Comparison of ENCODE assay signal across 8 cellular contexts in genomic region chr2:73283545-73284295, GRCh38. TPM values are rescaled to one million over a fixed set of nuclear protein-coding genes. Genes with fewer than 3 reads are reported as not detected.
DNase-seq lines count a peak whose midpoint lies in the region; ATAC-seq, FAIRE-seq and TF ChIP-seq lines count a peak whose summit lies in the region.

No MANE protein-coding gene starts in this region.

- no peak for TF ChIP-seq CTCF in right atrium auricular region (IDR thresholded peaks at IDR 0.05)

- H3K4me1 ChIP-seq in right atrium auricular region, result peaks cover 0 to 21% of the 10 kb centered on the region in 2 donors
- no peaks in the 10 kb centered on the region for H3K4me1 ChIP-seq in small intestine (ENCODE audit: control insufficient read depth in 2 of 2, insufficient read depth in 1 of 2, low read depth in 1 of 2, low read length in 1 of 2)

- ATAC-seq in GM21526 (IDR thresholded peaks at IDR 0.05; ENCODE audit: low FRiP score, unreplicated experiment), result peak; percentile 12

- intact Hi-C loops in activated naive CD4-positive, alpha-beta T cell treated with anti-CD3 and anti-CD28 coated beads for 36 hours (cut with micrococcal nuclease), result loop anchor here (1.0 to 10.0 kb wide), 5 partner anchors 10 to 1551 kb away; partner anchors contain the start of genes ALMS1, EGR4, HK2 and PRADC1

- peak overlapping the region; percentile 76 for H3K4me3 ChIP-seq in Jurkat, Clone E6-1 (ENCODE audit: low read length)
- H3K4me3 ChIP-seq in right atrium auricular region, result peak overlapping the region; percentile 42 to 67
- H3K4me3 ChIP-seq in small intestine (ENCODE audit: low read depth in 1 of 2, low read length in 2 of 2), result peak overlapping the region; percentile 45 to 52

- no peak for FAIRE-seq in small intestine (lab: Jason Lieb, UNC)

- H3K36me3 ChIP-seq in right atrium auricular region (no peaks in the 10 kb centered on the region), small intestine (ENCODE audit: control insufficient read depth in 2 of 2, insufficient read depth in 2 of 2, low read length in 2 of 2) (no peaks in the 10 kb centered on the region)

- peak; percentile 32 for DNase-seq in GM03348 (ENCODE audit: low spot score)
- DNase-seq in Jurkat, Clone E6-1 (ENCODE audit: low read depth, low spot score), result no peak
- peak; percentile 23 for DNase-seq in activated naive CD4-positive, alpha-beta T cell treated with anti-CD3 and anti-CD28 coated beads for 36 hours
- no peak for DNase-seq in right atrium auricular region (ENCODE audit: low spot score)
- DNase-seq in small intestine, result no peak
- DNase-seq in AML-193 (lab: John Stamatoyannopoulos, UW), result no peak
- DNase-seq in cerebellar cortex (ENCODE audit: low spot score), result no peak

- H3K27ac ChIP-seq in right atrium auricular region, result peak overlapping the region in 1 of 2 donors; percentile 3
- no peak overlapping the region for H3K27ac ChIP-seq in small intestine (ENCODE audit: low read depth in 1 of 2, low read length in 1 of 2)

- H3K4me1 Mint-ChIP-seq in activated naive CD4-positive, alpha-beta T cell treated with anti-CD3 and anti-CD28 coated beads for 36 hours (ENCODE audit: low read depth), result peaks cover 11% of the 10 kb centered on the region

- CTCF ChIA-PET in activated naive CD4-positive, alpha-beta T cell treated with anti-CD3 and anti-CD28 coated beads for 36 hours (lab: Charles Lee), result interaction anchor here (0.9 kb wide), 1 partner anchor 21 kb away, joined by 3 read pairs; no protein-coding TSS in a partner anchor

- H3K9me3 Mint-ChIP-seq in activated naive CD4-positive, alpha-beta T cell treated with anti-CD3 and anti-CD28 coated beads for 36 hours, result no peaks in the 10 kb centered on the region

- H3K36me3 Mint-ChIP-seq in activated naive CD4-positive, alpha-beta T cell treated with anti-CD3 and anti-CD28 coated beads for 36 hours (ENCODE audit: low read depth), result peaks cover 4% of the 10 kb centered on the region

- no peaks in the 10 kb centered on the region for H3K27me3 ChIP-seq in right atrium auricular region
- H3K27me3 ChIP-seq in small intestine (ENCODE audit: control insufficient read depth in 2 of 2, insufficient read depth in 2 of 2, low read length in 2 of 2), result no peaks in the 10 kb centered on the region

- H3K27me3 Mint-ChIP-seq in activated naive CD4-positive, alpha-beta T cell treated with anti-CD3 and anti-CD28 coated beads for 36 hours (ENCODE audit: low read depth), result peaks cover 6% of the 10 kb centered on the region

- H3K9me3 ChIP-seq in right atrium auricular region, result no peaks in the 10 kb centered on the region
- no peaks in the 10 kb centered on the region for H3K9me3 ChIP-seq in small intestine (ENCODE audit: control insufficient read depth, low read depth)

- WGBS in small intestine, 3 donors, result 5 to 6% (median 5%) methylated on average over 27 to 43 of the region's 43 CpGs

- H3K27ac Mint-ChIP-seq in activated naive CD4-positive, alpha-beta T cell treated with anti-CD3 and anti-CD28 coated beads for 36 hours, result no peak overlapping the region

- H3K4me3 Mint-ChIP-seq in activated naive CD4-positive, alpha-beta T cell treated with anti-CD3 and anti-CD28 coated beads for 36 hours, result peak overlapping the region; percentile 80

RNA-seq across cellular contexts. Expression of gene FBXO41, which starts 0.6 kb away (rescaled TPM):
- polyA plus RNA-seq in Jurkat, Clone E6-1 (2012; ENCODE audit: insufficient read depth, insufficient read length), result 30.8 TPM
- 10 to 100 TPM; 11.0 to 11.8 TPM for total RNA-seq in activated naive CD4-positive, alpha-beta T cell treated with anti-CD3 and anti-CD28 coated beads for 36 hours
- 1 to 10 TPM; 1.7 to 1.8 TPM for total RNA-seq in right atrium auricular region
- 1 to 10 TPM in 1 of 3 donors, under 1 TPM in 2; 0.54 to 2.1 (median 0.67) TPM for polyA plus RNA-seq in small intestine

RNA-seq across cellular contexts. Expression of gene EGR4, which starts 9.6 kb away (rescaled TPM):
- 0.49 TPM for polyA plus RNA-seq in Jurkat, Clone E6-1 (2012; ENCODE audit: insufficient read depth, insufficient read length)
- total RNA-seq in activated naive CD4-positive, alpha-beta T cell treated with anti-CD3 and anti-CD28 coated beads for 36 hours, result under 1 TPM; 0.07 to 0.12 TPM
- total RNA-seq in right atrium auricular region, result under 1 TPM in 1 of 2 donors, not detected in 1; 0.16 TPM
- under 1 TPM in 1 of 3 donors, not detected in 2; 0.04 TPM for polyA plus RNA-seq in small intestine

RNA-seq across cellular contexts. Expression of gene CCT7, which starts 49.6 kb away (rescaled TPM):
- polyA plus RNA-seq in Jurkat, Clone E6-1 (2012; ENCODE audit: insufficient read depth, insufficient read length), result 897 TPM
- 100 to 1,000 TPM; 654 to 705 TPM for total RNA-seq in activated naive CD4-positive, alpha-beta T cell treated with anti-CD3 and anti-CD28 coated beads for 36 hours
- total RNA-seq in right atrium auricular region, result 100 to 1,000 TPM; 154 to 191 TPM
- polyA plus RNA-seq in small intestine, result 100 to 1,000 TPM; 120 to 196 (median 131) TPM

RNA-seq across cellular contexts. Expression of gene PRADC1, which starts 50.7 kb away (rescaled TPM):
- 41.8 TPM for polyA plus RNA-seq in Jurkat, Clone E6-1 (2012; ENCODE audit: insufficient read depth, insufficient read length)
- 10 to 100 TPM; 10.1 to 10.2 TPM for total RNA-seq in activated naive CD4-positive, alpha-beta T cell treated with anti-CD3 and anti-CD28 coated beads for 36 hours
- 100 to 1,000 TPM in 1 of 2 donors, 10 to 100 TPM in 1; 49.5 to 124 TPM for total RNA-seq in right atrium auricular region
- 100 to 1,000 TPM in 1 of 3 donors, 10 to 100 TPM in 2; 35.6 to 113 (median 57.3) TPM for polyA plus RNA-seq in small intestine

Comparison
In these comparisons a context has a peak if more than half of its experiments do, and no peak if none do; other contexts are left out.
1. DNase-seq: peak in GM03348 (single experiment) and activated naive CD4-positive, alpha-beta T cell treated with anti-CD3 and anti-CD28 coated beads for 36 hours (single experiment); none in Jurkat, Clone E6-1 (single experiment), right atrium auricular region (single experiment), small intestine (single experiment), AML-193 (0 of 2) and cerebellar cortex (single experiment).
2. RNA of gene FBXO41, which starts 0.6 kb away (total RNA-seq): 11.0 to 11.8 TPM in activated naive CD4-positive, alpha-beta T cell treated with anti-CD3 and anti-CD28 coated beads for 36 hours; 1.7 to 1.8 TPM in right atrium auricular region; every median in the first group is over 4 times any median in the second.
3. Peak in every context shown above with its lines, with median percentiles within 50 percentile points of each other: H3K4me3 ChIP-seq.